ENCODE assay signal across 8 cellular contexts in genomic region chr4:72295966-72296557, GRCh38.
DNase-seq lines count a peak whose midpoint lies in the region; ATAC-seq and TF ChIP-seq lines count a peak whose summit lies in the region.

No MANE protein-coding gene starts in this region.

- H3K4me3 ChIP-seq in WERI-Rb-1 (ENCODE audit: low read depth, low read length) = no peak overlapping the region

- H3K27me3 ChIP-seq in WERI-Rb-1 (ENCODE audit: insufficient read depth, low read depth, severe bottlenecking) = no peaks in the 10 kb centered on the region

- intact Hi-C loops in left cardiac atrium (cut with DNase I) = loop anchor here in 1 of 2 donors (10.0 kb wide), 1 partner anchor 719 kb away; no protein-coding TSS in a partner anchor

- H3K9me3 Mint-ChIP-seq in stimulated activated naive B cell treated with anti-CD40 and anti-IgM and Interleukin-4, amounts not matched to agents 10 μg/mL and 1 μg/mL and 100 μg/mL, for 72 hours = no peaks in the 10 kb centered on the region

- no peak overlapping the region for H3K27ac Mint-ChIP-seq in stimulated activated naive B cell treated with anti-CD40 and anti-IgM and Interleukin-4, amounts not matched to agents 10 μg/mL and 1 μg/mL and 100 μg/mL, for 72 hours

- DNase-seq in EH (ENCODE audit: low read depth) (peak; percentile 65), WERI-Rb-1 (no peak), left cardiac atrium (no peak), activated T-cell treated with anti-CD3 and anti-CD28 coated beads for 4 hours (no peak)
- no peak for DNase-seq in stimulated activated naive B cell treated with anti-CD40 and anti-IgM and Interleukin-4, amounts not matched to agents 10 μg/mL and 1 μg/mL and 100 μg/mL, for 72 hours

- no peaks in the 10 kb centered on the region for H3K36me3 Mint-ChIP-seq in stimulated activated naive B cell treated with anti-CD40 and anti-IgM and Interleukin-4, amounts not matched to agents 10 μg/mL and 1 μg/mL and 100 μg/mL, for 72 hours

- H3K27me3 Mint-ChIP-seq in stimulated activated naive B cell treated with anti-CD40 and anti-IgM and Interleukin-4, amounts not matched to agents 10 μg/mL and 1 μg/mL and 100 μg/mL, for 72 hours = peaks cover 4 to 11% of the 10 kb centered on the region in 2 donors

- TF ChIP-seq CTCF in LNCAP (IDR thresholded peaks at IDR 0.05) = peak; percentile 66
- TF ChIP-seq CTCF in WERI-Rb-1 (IDR thresholded peaks at IDR 0.05; ENCODE audit: low read depth, low read length) = peak; percentile 42; the same call in 1 of the 2 replicates

- no peaks in the 10 kb centered on the region for H3K36me3 ChIP-seq in WERI-Rb-1

- H3K9me3 ChIP-seq in WERI-Rb-1 (ENCODE audit: severe bottlenecking) = no peaks in the 10 kb centered on the region

- ATAC-seq in GM21381 (IDR thresholded peaks at IDR 0.05; ENCODE audit: unreplicated experiment) = peak; percentile 63
- peak; percentile 75 to 81 for ATAC-seq in left cardiac atrium
- ATAC-seq in stimulated activated naive B cell treated with anti-CD40 and anti-IgM and Interleukin-4, amounts not matched to agents 10 μg/mL and 1 μg/mL and 100 μg/mL, for 72 hours (replicated peaks) = peak; percentile 70 to 74
- no peak for ATAC-seq in HG02970 (IDR thresholded peaks at IDR 0.05; ENCODE audit: low FRiP score, unreplicated experiment)

- no peak overlapping the region for H3K27ac ChIP-seq in WERI-Rb-1

- no peak overlapping the region for H3K4me3 Mint-ChIP-seq in stimulated activated naive B cell treated with anti-CD40 and anti-IgM and Interleukin-4, amounts not matched to agents 10 μg/mL and 1 μg/mL and 100 μg/mL, for 72 hours

- peaks cover 0 to 2% of the 10 kb centered on the region in 2 donors for H3K4me1 Mint-ChIP-seq in stimulated activated naive B cell treated with anti-CD40 and anti-IgM and Interleukin-4, amounts not matched to agents 10 μg/mL and 1 μg/mL and 100 μg/mL, for 72 hours
